ENCODE assay signal across 2 cellular contexts in the genomic region with DNA sequence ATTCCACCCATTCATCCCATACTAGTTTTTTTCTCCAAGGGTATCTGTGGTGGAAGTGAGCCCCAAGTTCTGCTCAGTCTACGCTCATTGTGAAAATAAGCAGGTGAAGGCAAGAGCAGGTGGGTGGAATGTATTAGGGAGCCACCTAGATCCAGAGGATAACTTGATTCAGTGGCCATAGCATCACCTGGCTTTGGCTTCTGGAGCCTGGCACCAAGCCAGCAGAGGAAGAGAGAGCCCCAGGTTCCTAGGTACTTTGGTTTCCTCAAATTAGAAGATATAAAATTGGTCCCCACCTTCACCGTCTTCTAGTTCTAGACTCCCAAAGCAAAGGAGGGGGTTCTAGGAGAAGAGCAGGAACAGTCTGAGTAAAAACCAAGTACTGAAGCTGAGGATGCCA.
A peak's percentile ranks its signal among the peaks of the same experiment; 100 is the strongest.
TF ChIP-seq lines count a peak whose summit lies in the region.

No MANE protein-coding gene starts in this region.

TF ChIP-seq in HEK293, 187 proteins besides CTCF, POLR2A, EP300 and RAD21:
- peak; percentile 85 for TF ChIP-seq ZNF10 (tag by site-specific recombination; IDR thresholded peaks at IDR 0.05)
- TF ChIP-seq, protein P1, sequence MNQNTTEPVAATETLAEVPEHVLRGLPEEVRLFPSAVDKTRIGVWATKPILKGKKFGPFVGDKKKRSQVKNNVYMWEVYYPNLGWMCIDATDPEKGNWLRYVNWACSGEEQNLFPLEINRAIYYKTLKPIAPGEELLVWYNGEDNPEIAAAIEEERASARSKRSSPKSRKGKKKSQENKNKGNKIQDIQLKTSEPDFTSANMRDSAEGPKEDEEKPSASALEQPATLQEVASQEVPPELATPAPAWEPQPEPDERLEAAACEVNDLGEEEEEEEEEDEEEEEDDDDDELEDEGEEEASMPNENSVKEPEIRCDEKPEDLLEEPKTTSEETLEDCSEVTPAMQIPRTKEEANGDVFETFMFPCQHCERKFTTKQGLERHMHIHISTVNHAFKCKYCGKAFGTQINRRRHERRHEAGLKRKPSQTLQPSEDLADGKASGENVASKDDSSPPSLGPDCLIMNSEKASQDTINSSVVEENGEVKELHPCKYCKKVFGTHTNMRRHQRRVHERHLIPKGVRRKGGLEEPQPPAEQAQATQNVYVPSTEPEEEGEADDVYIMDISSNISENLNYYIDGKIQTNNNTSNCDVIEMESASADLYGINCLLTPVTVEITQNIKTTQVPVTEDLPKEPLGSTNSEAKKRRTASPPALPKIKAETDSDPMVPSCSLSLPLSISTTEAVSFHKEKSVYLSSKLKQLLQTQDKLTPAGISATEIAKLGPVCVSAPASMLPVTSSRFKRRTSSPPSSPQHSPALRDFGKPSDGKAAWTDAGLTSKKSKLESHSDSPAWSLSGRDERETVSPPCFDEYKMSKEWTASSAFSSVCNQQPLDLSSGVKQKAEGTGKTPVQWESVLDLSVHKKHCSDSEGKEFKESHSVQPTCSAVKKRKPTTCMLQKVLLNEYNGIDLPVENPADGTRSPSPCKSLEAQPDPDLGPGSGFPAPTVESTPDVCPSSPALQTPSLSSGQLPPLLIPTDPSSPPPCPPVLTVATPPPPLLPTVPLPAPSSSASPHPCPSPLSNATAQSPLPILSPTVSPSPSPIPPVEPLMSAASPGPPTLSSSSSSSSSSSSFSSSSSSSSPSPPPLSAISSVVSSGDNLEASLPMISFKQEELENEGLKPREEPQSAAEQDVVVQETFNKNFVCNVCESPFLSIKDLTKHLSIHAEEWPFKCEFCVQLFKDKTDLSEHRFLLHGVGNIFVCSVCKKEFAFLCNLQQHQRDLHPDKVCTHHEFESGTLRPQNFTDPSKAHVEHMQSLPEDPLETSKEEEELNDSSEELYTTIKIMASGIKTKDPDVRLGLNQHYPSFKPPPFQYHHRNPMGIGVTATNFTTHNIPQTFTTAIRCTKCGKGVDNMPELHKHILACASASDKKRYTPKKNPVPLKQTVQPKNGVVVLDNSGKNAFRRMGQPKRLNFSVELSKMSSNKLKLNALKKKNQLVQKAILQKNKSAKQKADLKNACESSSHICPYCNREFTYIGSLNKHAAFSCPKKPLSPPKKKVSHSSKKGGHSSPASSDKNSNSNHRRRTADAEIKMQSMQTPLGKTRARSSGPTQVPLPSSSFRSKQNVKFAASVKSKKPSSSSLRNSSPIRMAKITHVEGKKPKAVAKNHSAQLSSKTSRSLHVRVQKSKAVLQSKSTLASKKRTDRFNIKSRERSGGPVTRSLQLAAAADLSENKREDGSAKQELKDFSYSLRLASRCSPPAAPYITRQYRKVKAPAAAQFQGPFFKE (tag by site-specific recombination; IDR thresholded peaks at IDR 0.05; ENCODE audit: borderline replicate concordance): no peak
- no peak for TF ChIP-seq ZNF747 (tag by site-specific recombination; IDR thresholded peaks at IDR 0.05)
- TF ChIP-seq ZNF221 (tag by site-specific recombination; IDR thresholded peaks at IDR 0.05; ENCODE audit: borderline replicate concordance): no peak
- no peak for TF ChIP-seq TCF7L2 (IDR thresholded peaks at IDR 0.05; ENCODE audit: borderline replicate concordance, low read depth, low read length)
- no peak for TF ChIP-seq MZF1 (tag by site-specific recombination; IDR thresholded peaks at IDR 0.05; ENCODE audit: borderline replicate concordance)

TF ChIP-seq in K562, 482 proteins besides CTCF, POLR2A, EP300 and RAD21:
- TF ChIP-seq NFIC (IDR thresholded peaks at IDR 0.05): peak; percentile 83
- no peak for TF ChIP-seq BCL6 (CRISPR knock-in tag; IDR thresholded peaks at IDR 0.05)
